12 cellular contexts compared by ENCODE assay signal in genomic region chr12:42360747-42361403, GRCh38. TPM values are rescaled to one million over a fixed set of nuclear protein-coding genes. Genes with fewer than 3 reads are reported as not detected.
A peak's percentile ranks its signal among the peaks of the same experiment; 100 is the strongest.
DNase-seq lines count a peak whose midpoint lies in the region; ATAC-seq and TF ChIP-seq lines count a peak whose summit lies in the region.
"Had no signal": no experiment of that assay in that cellular context is flagged by ENCODE, and none has a peak within 500 bp of the region (broad histone marks: within the 10 kb centered on the region; RNA-seq: fewer than 3 reads in every experiment).

No MANE protein-coding gene starts in this region.

- peak overlapping the region; percentile 11 to 28 for H3K27ac Mint-ChIP-seq in activated naive CD4-positive, alpha-beta T cell treated with anti-CD3 and anti-CD28 coated beads, Interleukin-2, amount 50 U/mL, for 72 hours
- peak overlapping the region in 2 of 10 donors; percentile 36 to 64 for H3K27ac Mint-ChIP-seq in naive thymus-derived CD8-positive, alpha-beta T cell

- no peaks in the 10 kb centered on the region for H3K4me1 ChIP-seq in body of pancreas
- no peaks in the 10 kb centered on the region for H3K4me1 ChIP-seq in left lung

- POLR2A ChIA-PET in naive thymus-derived CD8-positive, alpha-beta T cell (lab: Charles Lee): no interaction called here

- H3K27ac ChIP-seq in body of pancreas (no peak overlapping the region), left lung (no peak overlapping the region)
- H3K27ac ChIP-seq: gastrocnemius medialis, HL-60, skin epidermis had no signal

- H3K9me3 ChIP-seq in body of pancreas (no peaks in the 10 kb centered on the region), left lung (no peaks in the 10 kb centered on the region)
- H3K9me3 ChIP-seq: gastrocnemius medialis had no signal

- 89 to 97% methylated on average over 6 of the region's 6 CpGs for WGBS in body of pancreas, 2 donors

- no peaks in the 10 kb centered on the region for H3K9me3 Mint-ChIP-seq in activated naive CD4-positive, alpha-beta T cell treated with anti-CD3 and anti-CD28 coated beads, Interleukin-2, amount 50 U/mL, for 72 hours
- H3K9me3 Mint-ChIP-seq in naive thymus-derived CD8-positive, alpha-beta T cell: no peaks in the 10 kb centered on the region

- no peak for DNase-seq in activated naive CD4-positive, alpha-beta T cell treated with anti-CD3 and anti-CD28 coated beads, Interleukin-2, amount 50 U/mL, for 72 hours (ENCODE audit: low spot score in 2 of 2)
- DNase-seq in body of pancreas (no peak), left lung (no peak), cerebellar nuclear complex (lab: John Stamatoyannopoulos, UW) (no peak)
- no peak for DNase-seq in naive thymus-derived CD8-positive, alpha-beta T cell
- DNase-seq: aorta, gastrocnemius medialis had no signal

- H3K4me3 ChIP-seq in body of pancreas (no peak overlapping the region), left lung (no peak overlapping the region)
- H3K4me3 ChIP-seq: gastrocnemius medialis, skin epidermis had no signal

- intact Hi-C loops in body of pancreas (cut with DNase I) (no loop called here), left lung (cut with DNase I) (no loop called here)

- H3K36me3 ChIP-seq in body of pancreas (replicated peaks in 1 of 2; ENCODE audit: insufficient read depth in 1 of 2, low read depth in 2 of 2) (no peaks in the 10 kb centered on the region), left lung (peaks cover 0 to 13% of the 10 kb centered on the region in 2 donors)

- H3K4me3 Mint-ChIP-seq in naive thymus-derived CD8-positive, alpha-beta T cell: no peak overlapping the region

- no peak for TF ChIP-seq POLR2A in body of pancreas (IDR thresholded peaks at IDR 0.05)

- H3K27me3 Mint-ChIP-seq in naive thymus-derived CD8-positive, alpha-beta T cell: no peaks in the 10 kb centered on the region

- H3K4me1 Mint-ChIP-seq in naive thymus-derived CD8-positive, alpha-beta T cell: peaks cover 13 to 43% (median 36%) of the 10 kb centered on the region in 4 donors

- H3K27me3 ChIP-seq in body of pancreas (no peaks in the 10 kb centered on the region), left lung (no peaks in the 10 kb centered on the region)
- H3K27me3 ChIP-seq: gastrocnemius medialis had no signal

- ATAC-seq in GM18502 (IDR thresholded peaks at IDR 0.05; ENCODE audit: poor library complexity, unreplicated experiment) (peak; percentile 81), GM21360 (IDR thresholded peaks at IDR 0.05; ENCODE audit: unreplicated experiment) (peak; percentile 60), HG03139 (IDR thresholded peaks at IDR 0.05; ENCODE audit: unreplicated experiment) (peak; percentile 78), body of pancreas (no peak), left lung (no peak)
- peak; percentile 34 to 68 for ATAC-seq in activated naive CD4-positive, alpha-beta T cell treated with anti-CD3 and anti-CD28 coated beads, Interleukin-2, amount 50 U/mL, for 72 hours
- no peak for ATAC-seq in naive thymus-derived CD8-positive, alpha-beta T cell
- ATAC-seq: gastrocnemius medialis had no signal

- no peak for TF ChIP-seq CTCF in body of pancreas (IDR thresholded peaks at IDR 0.05)
- TF ChIP-seq CTCF in left lung (IDR thresholded peaks at IDR 0.05): no peak

- peaks cover 5 to 36% of the 10 kb centered on the region in 2 donors for H3K36me3 Mint-ChIP-seq in activated naive CD4-positive, alpha-beta T cell treated with anti-CD3 and anti-CD28 coated beads, Interleukin-2, amount 50 U/mL, for 72 hours
- peaks cover 0 to 48% (median 11%) of the 10 kb centered on the region in 3 donors for H3K36me3 Mint-ChIP-seq in naive thymus-derived CD8-positive, alpha-beta T cell

RNA-seq across cellular contexts. Expression of gene PPHLN1, which starts 34.9 kb away (rescaled TPM):
- total RNA-seq in activated naive CD4-positive, alpha-beta T cell treated with anti-CD3 and anti-CD28 coated beads, Interleukin-2, amount 50 U/mL, for 72 hours: 10 to 100 TPM; 62.8 to 91.0 TPM
- total RNA-seq in body of pancreas (10 to 100 TPM; 20.8 to 30.1 TPM), left lung (10 to 100 TPM; 42.2 to 44.3 TPM)
- total RNA-seq in naive thymus-derived CD8-positive, alpha-beta T cell: 100 to 1,000 TPM; 107 to 111 TPM
- 100 to 1,000 TPM; 152 to 178 (median 155) TPM for polyA plus RNA-seq in naive thymus-derived CD8-positive, alpha-beta T cell

RNA-seq across cellular contexts. Expression of gene ZCRB1, which starts 35.0 kb away (rescaled TPM):
- 10 to 100 TPM; 66.1 to 99.4 TPM for total RNA-seq in activated naive CD4-positive, alpha-beta T cell treated with anti-CD3 and anti-CD28 coated beads, Interleukin-2, amount 50 U/mL, for 72 hours
- total RNA-seq in body of pancreas (10 to 100 TPM; 32.2 to 80.8 TPM), left lung (10 to 100 TPM; 34.8 to 38.2 TPM)
- 10 to 100 TPM; 29.6 to 33.5 TPM for total RNA-seq in naive thymus-derived CD8-positive, alpha-beta T cell
- polyA plus RNA-seq in naive thymus-derived CD8-positive, alpha-beta T cell: 10 to 100 TPM; 67.7 to 80.4 (median 74.0) TPM

Comparison
In these comparisons a context has a peak if more than half of its experiments do, and no peak if none do; other contexts are left out.
1. ATAC-seq: peak in GM18502 (single experiment), GM21360 (single experiment), HG03139 (single experiment) and activated naive CD4-positive, alpha-beta T cell treated with anti-CD3 and anti-CD28 coated beads, Interleukin-2, amount 50 U/mL, for 72 hours (2 of 2); none in body of pancreas (single experiment), naive thymus-derived CD8-positive, alpha-beta T cell (0 of 2) and left lung (single experiment).